21 cellular contexts compared by ENCODE assay signal in the genomic region with DNA sequence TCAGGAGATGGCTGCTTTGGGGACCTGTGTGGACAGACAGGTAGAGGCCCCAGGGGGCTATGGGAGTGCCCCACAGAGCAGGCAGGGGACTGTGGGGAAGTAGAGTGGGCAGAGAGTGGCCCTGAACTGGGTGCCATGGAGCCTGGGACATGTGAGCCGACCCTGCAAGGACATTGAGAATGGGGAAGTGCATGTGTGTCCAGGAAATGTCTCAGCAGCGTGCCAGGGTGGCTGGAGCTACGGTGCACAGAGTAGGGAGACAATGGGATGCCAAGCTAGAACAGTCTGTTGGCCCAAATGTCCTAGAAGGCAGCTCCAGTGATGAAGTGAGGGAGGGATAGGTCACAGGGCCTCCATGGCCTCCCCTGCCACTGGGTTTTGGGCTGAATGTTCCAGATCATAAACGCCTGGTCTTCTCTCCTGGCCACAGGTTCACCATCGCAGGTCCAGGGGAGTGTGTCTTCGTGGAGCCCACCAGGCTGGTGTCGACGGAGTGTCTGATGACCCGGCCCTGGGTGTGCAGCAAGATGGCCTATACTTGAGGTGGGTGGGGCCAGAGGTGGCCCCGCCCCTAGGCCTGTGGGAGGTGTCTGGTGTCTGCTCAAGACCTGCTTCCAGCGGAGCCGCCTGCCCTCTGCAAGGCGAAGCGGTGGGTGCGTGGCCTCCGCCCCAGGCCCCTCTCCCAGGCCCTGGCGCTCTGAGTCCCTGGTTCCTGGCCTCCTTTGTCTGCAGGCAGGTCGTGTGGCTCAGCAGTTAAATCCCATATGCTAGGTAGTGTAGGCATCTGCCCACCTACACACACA. TPM values are rescaled to one million over a fixed set of nuclear protein-coding genes. Genes with fewer than 3 reads are reported as not detected.
DNase-seq lines count a peak whose midpoint lies in the region; ATAC-seq, FAIRE-seq and TF ChIP-seq lines count a peak whose summit lies in the region.
"Had no signal": no experiment of that assay in that cellular context is flagged by ENCODE, and none has a peak within 500 bp of the region (broad histone marks: within the 10 kb centered on the region; RNA-seq: fewer than 3 reads in every experiment).

No MANE protein-coding gene starts in this region.

- H2BK5ac ChIP-seq in H1 (ENCODE audit: low read depth, low read length), result no peak overlapping the region

- H4K5ac ChIP-seq in H1 (ENCODE audit: insufficient read length, low read depth, low read length), result no peak overlapping the region

- H3K4me3 Mint-ChIP-seq in activated CD8-positive, alpha-beta memory T cell treated with anti-CD3 and anti-CD28 coated beads, Interleukin-2, amount 10 ng/mL, durations not matched to agents 7 days and 5 days, result no peak overlapping the region
- H3K4me3 Mint-ChIP-seq: activated naive CD8-positive, alpha-beta T cell; activated T-cell treated with anti-CD3 and anti-CD28 coated beads, Interleukin-2, amount 50 U/mL, for 4 hours; IgD-negative memory B cell; neural crest cell had no signal

- TF ChIP-seq RAD21 in H1 (IDR thresholded peaks at IDR 0.05 in 1 of 2, conservative IDR thresholded peaks at IDR 0.05 in 1 of 2; ENCODE audit: low read depth in 2 of 2, low read length in 2 of 2), result no peak

- no peak overlapping the region; the same call in 1 of the 2 replicates for H3K27ac ChIP-seq in H1 (ENCODE audit: low read depth, low read length)
- no peak overlapping the region for H3K27ac ChIP-seq in osteoblast (ENCODE audit: low read depth, low read length)
- H3K27ac ChIP-seq: GM23248 had no signal

- H3K79me2 ChIP-seq in H1 (ENCODE audit: control insufficient read depth in 1 of 2, insufficient read depth in 2 of 2, low read length in 2 of 2) (no peaks in the 10 kb centered on the region), osteoblast (ENCODE audit: insufficient read depth, low read length) (no peaks in the 10 kb centered on the region)

- peak; percentile 52 for DNase-seq in activated CD8-positive, alpha-beta memory T cell treated with anti-CD3 and anti-CD28 coated beads for 24 hours
- DNase-seq in activated CD8-positive, alpha-beta memory T cell treated with anti-CD3 and anti-CD28 coated beads, Interleukin-2, amount 10 ng/mL, durations not matched to agents 7 days and 5 days, result no peak
- DNase-seq in NB4 (ENCODE audit: low read depth) (peak; percentile 54), H1 (ENCODE audit: low read depth in 1 of 2, low spot score in 2 of 2) (no peak), osteoblast (ENCODE audit: insufficient read length, low spot score, missing footprints) (peak; percentile 44), occipital lobe (lab: John Stamatoyannopoulos, UW) (no peak), ACHN (no peak)
- DNase-seq: activated CD4-positive, alpha-beta T cell treated with anti-CD3 and anti-CD28 coated beads for 1 hour; activated T-cell treated with anti-CD3 and anti-CD28 coated beads, Interleukin-2, amount 50 U/mL, for 4 hours; effector memory CD4-positive, alpha-beta T cell; GM23248; NCI-H1436; OCI-M1; trophoblast cell had no signal

- H4K20me1 ChIP-seq in H1 (replicated peaks in 1 of 2; ENCODE audit: control insufficient read depth in 1 of 2, insufficient read depth in 2 of 2, low read length in 2 of 2), result no peaks in the 10 kb centered on the region
- H4K20me1 ChIP-seq in osteoblast (ENCODE audit: insufficient read depth, low read length), result no peaks in the 10 kb centered on the region

- H3K4me1 ChIP-seq in H1 (replicated peaks in 1 of 4; ENCODE audit: control insufficient read depth in 3 of 4, insufficient read depth in 4 of 4, low read length in 3 of 4), result peaks cover 0 to 10% (median 5%) of the 10 kb centered on the region in 4 experiments; a peak in 5 of 7 replicates
- no peaks in the 10 kb centered on the region for H3K4me1 ChIP-seq in osteoblast (ENCODE audit: insufficient read depth, low read length)

- H2BK12ac ChIP-seq in H1 (ENCODE audit: low read depth, low read length), result peak overlapping the region; percentile 2; the same call in 1 of the 2 replicates

- H3K9me3 Mint-ChIP-seq in activated CD8-positive, alpha-beta memory T cell treated with anti-CD3 and anti-CD28 coated beads, Interleukin-2, amount 10 ng/mL, durations not matched to agents 7 days and 5 days (ENCODE audit: low read depth), result no peaks in the 10 kb centered on the region
- H3K9me3 Mint-ChIP-seq: activated T-cell treated with anti-CD3 and anti-CD28 coated beads, Interleukin-2, amount 50 U/mL, for 4 hours; neural crest cell had no signal

- H3K56ac ChIP-seq in H1 (replicated peaks; ENCODE audit: insufficient read length, low read depth, low read length), result no peak overlapping the region

- POLR2A ChIA-PET in H1 (lab: Charles Lee; ENCODE audit: partially characterized antibody), result interaction anchor here (1.2 kb wide), 1 partner anchor 54 kb away, joined by 3 read pairs; no protein-coding TSS in a partner anchor

- peak overlapping the region; percentile 93; the same call in 1 of the 2 replicates for H2AK5ac ChIP-seq in H1 (ENCODE audit: low read depth, low read length)

- no peak overlapping the region for H3K4ac ChIP-seq in H1 (replicated peaks; ENCODE audit: insufficient read length, low read depth, low read length)

- H3K4me1 Mint-ChIP-seq in activated CD8-positive, alpha-beta memory T cell treated with anti-CD3 and anti-CD28 coated beads, Interleukin-2, amount 10 ng/mL, durations not matched to agents 7 days and 5 days, result no peaks in the 10 kb centered on the region
- H3K4me1 Mint-ChIP-seq: IgD-negative memory B cell, neural crest cell had no signal

- H3K9me3 ChIP-seq in H1 (ENCODE audit: insufficient read depth in 2 of 2, low read depth in 1 of 2, low read length in 1 of 2) (no peaks in the 10 kb centered on the region), osteoblast (ENCODE audit: low read depth, low read length) (no peaks in the 10 kb centered on the region)

- H3K27me3 Mint-ChIP-seq in activated CD8-positive, alpha-beta memory T cell treated with anti-CD3 and anti-CD28 coated beads, Interleukin-2, amount 10 ng/mL, durations not matched to agents 7 days and 5 days, result no peaks in the 10 kb centered on the region
- H3K27me3 Mint-ChIP-seq: activated naive CD8-positive, alpha-beta T cell had no signal

- H3K36me3 ChIP-seq in H1 (ENCODE audit: control insufficient read depth in 2 of 4, insufficient read depth in 4 of 4, low read length in 3 of 4) (no peaks in the 10 kb centered on the region), osteoblast (ENCODE audit: insufficient read depth, low read length) (no peaks in the 10 kb centered on the region)

- H2AFZ ChIP-seq in H1 (ENCODE audit: low read length) (no peak overlapping the region; the same call in 1 of the 2 replicates), osteoblast (ENCODE audit: low read length) (no peak overlapping the region)
- H2AFZ ChIP-seq: GM23248 had no signal

- H4K8ac ChIP-seq in H1 (ENCODE audit: extremely low read depth, insufficient read depth, low read length), result peak overlapping the region; percentile 71

- peak overlapping the region; percentile 92; the same call in 1 of the 2 replicates for H2BK15ac ChIP-seq in H1 (ENCODE audit: low read length)

- no peaks in the 10 kb centered on the region for H3K79me1 ChIP-seq in H1 (ENCODE audit: low read depth, low read length)

- WGBS in H1 (ENCODE audit: extremely low coverage in 1 of 2, insufficient coverage in 1 of 2, insufficient read length in 1 of 2, insufficient replicate concordance in 2 of 2, low coverage in 1 of 2, low lambda C conversion rate in 2 of 2, missing lambda C conversion rate in 1 of 2), 2 experiments, result 92% methylated on average over 17 of the region's 18 CpGs; no CpG with 5 or more reads in 1 of the 2 experiments

- H3K14ac ChIP-seq in H1 (ENCODE audit: insufficient read length), result no peak overlapping the region

- H3K27me3 ChIP-seq in H1 (replicated peaks in 1 of 4; ENCODE audit: control insufficient read depth in 3 of 4, extremely low read depth in 1 of 4, insufficient read depth in 3 of 4, low read length in 3 of 4) (no peaks in the 10 kb centered on the region; a peak in 1 of 7 replicates), osteoblast (ENCODE audit: insufficient read depth, low read length) (peaks cover 13% of the 10 kb centered on the region)

- TF ChIP-seq EP300 in H1 (IDR thresholded peaks at IDR 0.05; ENCODE audit: borderline replicate concordance in 1 of 2, low read depth in 2 of 2, low read length in 2 of 2), result no peak

- no peaks in the 10 kb centered on the region for H3K36me3 Mint-ChIP-seq in activated CD8-positive, alpha-beta memory T cell treated with anti-CD3 and anti-CD28 coated beads, Interleukin-2, amount 10 ng/mL, durations not matched to agents 7 days and 5 days
- H3K36me3 Mint-ChIP-seq: activated naive CD8-positive, alpha-beta T cell; IgD-negative memory B cell had no signal

- no peak for TF ChIP-seq CTCF in NB4 (IDR thresholded peaks at IDR 0.05; ENCODE audit: low read depth, low read length)
- no peak for TF ChIP-seq CTCF in H1 (IDR thresholded peaks at IDR 0.05; ENCODE audit: control extremely low read depth in 1 of 3, insufficient read depth in 1 of 3, low read depth in 1 of 3, low read length in 3 of 3)
- no peak for TF ChIP-seq CTCF in osteoblast (IDR thresholded peaks at IDR 0.05; ENCODE audit: extremely low read depth, low read depth, low read length)

- no peak overlapping the region for H3K23ac ChIP-seq in H1 (ENCODE audit: insufficient read length)

- TF ChIP-seq POLR2A in NB4 (IDR thresholded peaks at IDR 0.05; ENCODE audit: extremely low read depth, insufficient read length) (no peak), H1 (IDR thresholded peaks at IDR 0.05; ENCODE audit: control extremely low read depth in 1 of 2, low read depth in 2 of 2, low read length in 2 of 2) (no peak)

- in situ Hi-C loops in ACHN (cut with HindIII; ENCODE audit: low pct_ligation_motif_present, low pct_unique_long_range_greater_than_20kb, low sequenced_read_pairs), result no loop called here

- no peaks in the 10 kb centered on the region for H3K23me2 ChIP-seq in H1 (ENCODE audit: low read depth, low read length)

- H2BK20ac ChIP-seq in H1 (ENCODE audit: low read length), result no peak overlapping the region

- peak overlapping the region; percentile 20 for H4K91ac ChIP-seq in H1 (replicated peaks; ENCODE audit: insufficient read length, low read length)

- H3K27ac Mint-ChIP-seq in activated CD8-positive, alpha-beta memory T cell treated with anti-CD3 and anti-CD28 coated beads, Interleukin-2, amount 10 ng/mL, durations not matched to agents 7 days and 5 days, result no peak overlapping the region
- H3K27ac Mint-ChIP-seq: activated naive CD8-positive, alpha-beta T cell had no signal

- ATAC-seq in activated CD8-positive, alpha-beta memory T cell treated with anti-CD3 and anti-CD28 coated beads, Interleukin-2, amount 10 ng/mL, durations not matched to agents 7 days and 5 days, result no peak
- no peak for ATAC-seq in GM19452 (IDR thresholded peaks at IDR 0.05; ENCODE audit: unreplicated experiment)
- ATAC-seq: activated T-cell treated with anti-CD3 and anti-CD28 coated beads, Interleukin-2, amount 50 U/mL, for 4 hours; sciatic nerve had no signal

- CTCF ChIA-PET in activated CD8-positive, alpha-beta memory T cell treated with anti-CD3 and anti-CD28 coated beads, Interleukin-2, amount 10 ng/mL, durations not matched to agents 7 days and 5 days (lab: Charles Lee), result no interaction called here
- CTCF ChIA-PET in H1 (lab: Charles Lee; ENCODE audit: partially characterized antibody), result interaction anchor here (0.6 to 7.6 kb wide), 8 partner anchors 10 to 91 kb away, joined by 3 to 50 read pairs (median 7); no protein-coding TSS in a partner anchor

- H3K18ac ChIP-seq in H1 (ENCODE audit: extremely low read depth, low read length), result no peak overlapping the region; the same call in 1 of the 2 replicates

- no peak overlapping the region for H3K9ac ChIP-seq in H1 (replicated peaks in 1 of 4; ENCODE audit: extremely low read depth in 1 of 4, low read depth in 3 of 4, low read length in 3 of 4)
- H3K9ac ChIP-seq: GM23248 had no signal

- H3K4me2 ChIP-seq in H1 (ENCODE audit: insufficient read depth in 1 of 2, low read depth in 2 of 2, low read length in 2 of 2), result no peak overlapping the region
- no peak overlapping the region for H3K4me2 ChIP-seq in osteoblast (ENCODE audit: insufficient read depth, low read length)

- no peak overlapping the region for H2BK120ac ChIP-seq in H1 (replicated peaks; ENCODE audit: low read depth, low read length)

- no peak overlapping the region for H3K4me3 ChIP-seq in NB4 (ENCODE audit: low read depth, low read length)
- H3K4me3 ChIP-seq in H1 (ENCODE audit: extremely low read depth in 1 of 4, insufficient read depth in 2 of 4, low read depth in 3 of 4, low read length in 4 of 4), result no peak overlapping the region
- no peak overlapping the region for H3K4me3 ChIP-seq in osteoblast (ENCODE audit: insufficient read depth, low read length)
- H3K4me3 ChIP-seq: GM23248 had no signal

- FAIRE-seq in H1 (lab: Jason Lieb, UNC), result no peak
- FAIRE-seq: bronchial epithelial cell had no signal

RNA-seq across cellular contexts. Expression of gene CLEC2L, which starts 20.5 kb away (rescaled TPM):
- not detected for total RNA-seq in activated CD8-positive, alpha-beta memory T cell treated with anti-CD3 and anti-CD28 coated beads, Interleukin-2, amount 10 ng/mL, durations not matched to agents 7 days and 5 days
- 0.20 TPM in 1 of 2 replicates, not detected in the other for total RNA-seq in H1 (2021; fragmentation: NEBNext Ultra II Directional; extraction: Animal tissue kit (Norgen Biotek cat#: 25700))
- polyA plus RNA-seq in H1 (2011; rRNA removed), result 1.5 and 1.9 TPM in 2 replicates
- polyA plus RNA-seq in H1 (2011; cell fraction: cytosol; rRNA removed), result 1.0 TPM
- 1.7 TPM for polyA plus RNA-seq in H1 (2011; cell fraction: nucleus; rRNA removed)
- 0.50 to 0.68 TPM (median 0.50 TPM) in 3 of 4 replicates, not detected in the other for polyA plus RNA-seq in H1 (2012, experiment 1 of 2)
- polyA plus RNA-seq in H1 (2012, experiment 2 of 2), result 0.38 TPM
- polyA plus RNA-seq in H1 (2013, experiment 1 of 2), result 0.30 TPM
- polyA plus RNA-seq in H1 (2013, experiment 2 of 2), result 0.18 TPM
- polyA minus RNA-seq in H1 (2011; rRNA and poly(A)+ RNA removed), result 0.37 and 0.38 TPM in 2 replicates
- not detected for polyA minus RNA-seq in H1 (2011; cell fraction: cytosol; rRNA and poly(A)+ RNA removed)
- 0.30 TPM for polyA minus RNA-seq in H1 (2011; cell fraction: nucleus; rRNA and poly(A)+ RNA removed)
- total RNA-seq in osteoblast (not detected in 2 replicates), occipital lobe (0.78 TPM)
- total RNA-seq: activated T-cell treated with anti-CD3 and anti-CD28 coated beads, Interleukin-2, amount 50 U/mL, for 4 hours; bronchial epithelial cell; GM23248; lower leg skin; sciatic nerve had no signal
- polyA plus RNA-seq: GM23248, IgD-negative memory B cell had no signal

Comparison
In these comparisons a context has a peak if more than half of its experiments do, and no peak if none do; other contexts are left out.
1. DNase-seq: peak in activated CD8-positive, alpha-beta memory T cell treated with anti-CD3 and anti-CD28 coated beads for 24 hours (single experiment), NB4 (single experiment) and osteoblast (single experiment); none in activated CD8-positive, alpha-beta memory T cell treated with anti-CD3 and anti-CD28 coated beads, Interleukin-2, amount 10 ng/mL, durations not matched to agents 7 days and 5 days (single experiment), H1 (0 of 2), occipital lobe (single experiment) and ACHN (single experiment).